Comparison of ENCODE assay signal across 22 cellular contexts in genomic region chr20:52631469-52631868, GRCh38.
DNase-seq lines count a peak whose midpoint lies in the region; ATAC-seq, FAIRE-seq and TF ChIP-seq lines count a peak whose summit lies in the region.
"Had no signal": no experiment of that assay in that cellular context is flagged by ENCODE, and none has a peak within 500 bp of the region (broad histone marks: within the 10 kb centered on the region; RNA-seq: fewer than 3 reads in every experiment).

No MANE protein-coding gene starts in this region.

- H2AK5ac ChIP-seq in H9 (ENCODE audit: insufficient read length, low read length), result no peak overlapping the region

- ATAC-seq in GM12878 (peak; percentile 54; the same call in 2 of the 3 replicates), HG02588 (IDR thresholded peaks at IDR 0.05; ENCODE audit: unreplicated experiment) (no peak)
- ATAC-seq: A549; CD8-positive, alpha-beta T cell had no signal

- H2BK15ac ChIP-seq in H9 (ENCODE audit: low read depth, low read length), result no peak overlapping the region

- H3T11ph ChIP-seq in H9 (ENCODE audit: low read length), result no peak overlapping the region

- H3K36me3 Mint-ChIP-seq in H9 (ENCODE audit: insufficient read depth in 1 of 3, low read depth in 3 of 3), result no peaks in the 10 kb centered on the region; a peak in 1 of 7 replicates
- H3K36me3 Mint-ChIP-seq: CD8-positive, alpha-beta T cell had no signal

- peak overlapping the region; percentile 13 for H4K8ac ChIP-seq in H9 (replicated peaks; ENCODE audit: insufficient read length, low read depth, low read length)

- H3K4me3 Mint-ChIP-seq in H9, result no peak overlapping the region
- H3K4me3 Mint-ChIP-seq: B cell; CD4-positive, alpha-beta T cell; CD8-positive, alpha-beta T cell had no signal

- no peak overlapping the region for H2BK12ac ChIP-seq in H9 (ENCODE audit: insufficient read length, low read depth, low read length)

- TF ChIP-seq CTCF in GM12865 (IDR thresholded peaks at IDR 0.05; ENCODE audit: insufficient read depth, low read depth, low read length, missing control alignments), result no peak
- TF ChIP-seq CTCF in H9 (conservative IDR thresholded peaks at IDR 0.05), result no peak
- TF ChIP-seq CTCF in GM12878 (IDR thresholded peaks at IDR 0.05 in 2 of 3, conservative IDR thresholded peaks at IDR 0.05 in 1 of 3; ENCODE audit: control insufficient read depth in 2 of 3, extremely low read depth in 1 of 3, insufficient read depth in 1 of 3, low read depth in 3 of 3, low read length in 3 of 3), result no peak

- TF ChIP-seq POLR2A in GM12878 (IDR thresholded peaks at IDR 0.05; ENCODE audit: low read depth, low read length), result no peak

- peaks cover 0 to 3% of the 10 kb centered on the region in 2 experiments; a peak in 3 of 5 replicates for H3K9me3 Mint-ChIP-seq in H9

- H3K4me2 ChIP-seq in BLaER1 (peak overlapping the region; percentile 72), H9 (ENCODE audit: insufficient read depth, insufficient read length, low read length) (no peak overlapping the region), GM12878 (ENCODE audit: control insufficient read depth, insufficient read depth) (no peak overlapping the region)
- H3K4me2 ChIP-seq: A549 had no signal

- H3K79me2 ChIP-seq in H9 (ENCODE audit: insufficient read depth, low read length) (no peaks in the 10 kb centered on the region), GM12878 (ENCODE audit: control insufficient read depth, insufficient read depth, low read length) (no peaks in the 10 kb centered on the region)

- H3K4ac ChIP-seq in H9 (ENCODE audit: low read depth, low read length), result no peak overlapping the region

- H2AFZ ChIP-seq in H9 (ENCODE audit: low read length) (no peak overlapping the region), GM12878 (ENCODE audit: control insufficient read depth, low read depth, low read length) (no peak overlapping the region)

- DNase-seq in GM12865 (ENCODE audit: low read depth) (peak; percentile 2), H9 (no peak), GM12878 (ENCODE audit: low read depth, low spot score) (no peak), epidermal melanocyte (ENCODE audit: insufficient read length, low spot score) (no peak), NCI-H1417 (lab: John Stamatoyannopoulos, UW) (no peak), G401 (ENCODE audit: low spot score) (no peak)
- DNase-seq: AML-193; Caco-2; Calu3; CD4-positive, alpha-beta T cell; CD8-positive, alpha-beta T cell; DMS79 treated with DMSO at 0.1 percent for 48 hours; GDM1 had no signal

- H3K4me1 ChIP-seq in BLaER1 (peaks cover 38% of the 10 kb centered on the region), H9 (ENCODE audit: insufficient read depth, low read length) (no peaks in the 10 kb centered on the region), GM12878 (ENCODE audit: control insufficient read depth, insufficient read depth, low read length) (no peaks in the 10 kb centered on the region)
- H3K4me1 ChIP-seq: A549, Caco-2 had no signal

- no peak for TF ChIP-seq EP300 in GM12878 (IDR thresholded peaks at IDR 0.05; ENCODE audit: borderline replicate concordance in 1 of 2, control insufficient read depth in 1 of 2, low read depth in 2 of 2, low read length in 2 of 2)

- no peak overlapping the region for H3K23ac ChIP-seq in H9 (ENCODE audit: insufficient read length, low read depth, low read length)

- H3K56ac ChIP-seq in H9 (ENCODE audit: insufficient read length, low read depth, low read length), result no peak overlapping the region

- H3K27me3 ChIP-seq in BLaER1 (no peaks in the 10 kb centered on the region), H9 (ENCODE audit: insufficient read depth, low read length) (no peaks in the 10 kb centered on the region), GM12878 (replicated peaks in 1 of 2; ENCODE audit: control insufficient read depth in 2 of 2, insufficient read depth in 2 of 2, low read length in 1 of 2) (no peaks in the 10 kb centered on the region)

- SMC1A ChIA-PET in GM12878 (lab: Charles Lee; ENCODE audit: uncharacterized antibody, unreplicated experiment), result interaction anchor here (1.0 to 1.5 kb wide), 3 partner anchors 10 to 18 kb away, joined by 3 to 4 read pairs (median 4); no protein-coding TSS in a partner anchor

- no peak overlapping the region for H4K5ac ChIP-seq in H9 (ENCODE audit: insufficient read length, low read depth, low read length)

- no peak overlapping the region for H4K91ac ChIP-seq in H9 (ENCODE audit: insufficient read length, low read depth, low read length)

- POLR2A ChIA-PET in GM12878 (lab: Charles Lee), result no interaction called here

- no peak for FAIRE-seq in GM12878 (lab: Jason Lieb, UNC)
- FAIRE-seq: A549, D721Med, GM12892, GM18507 had no signal

- H3K27ac ChIP-seq in BLaER1 (no peak overlapping the region), H9 (ENCODE audit: insufficient read length, low read depth, low read length) (no peak overlapping the region), GM12878 (ENCODE audit: control insufficient read depth, insufficient read depth) (no peak overlapping the region)
- H3K27ac ChIP-seq: 22Rv1, A549, C4-2B had no signal

- in situ Hi-C loops in GM12878 (cut with MboI), result no loop called here
- in situ Hi-C loops in G401 (cut with HindIII; ENCODE audit: low sequenced_read_pairs), result no loop called here

- no peak for TF ChIP-seq RAD21 in GM12878 (IDR thresholded peaks at IDR 0.05; ENCODE audit: insufficient read depth, low read depth, low read length)

- H2BK5ac ChIP-seq in H9 (ENCODE audit: insufficient read length, low read length), result no peak overlapping the region

- RAD21 ChIA-PET in GM12878 (lab: Charles Lee; ENCODE audit: unreplicated experiment), result no interaction called here

- intact Hi-C loops in GM12878 (cut with micrococcal nuclease; ENCODE audit: unreplicated experiment), result no loop called here

- H3K36me3 ChIP-seq in BLaER1, result no peaks in the 10 kb centered on the region
- H3K36me3 ChIP-seq in GM12878 (ENCODE audit: control insufficient read depth in 2 of 2, insufficient read depth in 2 of 2, low read length in 1 of 2), result no peaks in the 10 kb centered on the region

- H3K4me3 ChIP-seq in BLaER1 (no peak overlapping the region), GM12865 (ENCODE audit: low read depth, low read length) (no peak overlapping the region), GM12878 (no peak overlapping the region)
- H3K4me3 ChIP-seq: A549 had no signal

- H3K27me3 Mint-ChIP-seq in H9 (ENCODE audit: low read depth), result no peaks in the 10 kb centered on the region
- H3K27me3 Mint-ChIP-seq: CD4-positive, alpha-beta T cell had no signal

- CTCF ChIA-PET in GM12878 (lab: Yijun Ruan, JAX), result interaction anchor here (1.2 kb wide), 1 partner anchor 12 kb away, joined by 4 read pairs; no protein-coding TSS in a partner anchor

- no peaks in the 10 kb centered on the region for H3K79me1 ChIP-seq in H9 (ENCODE audit: insufficient read depth, low read depth, low read length, poor library complexity, severe bottlenecking)

- peaks cover 5% of the 10 kb centered on the region for H3K9me3 ChIP-seq in BLaER1
- no peaks in the 10 kb centered on the region for H3K9me3 ChIP-seq in H9 (ENCODE audit: control insufficient read depth, low read depth, low read length)
- no peaks in the 10 kb centered on the region; the same call in 2 of the 3 replicates for H3K9me3 ChIP-seq in GM12878 (replicated peaks; ENCODE audit: control insufficient read depth, insufficient read depth, low read length)
- H3K9me3 ChIP-seq: A549, Caco-2 had no signal

- no peak overlapping the region for H3K18ac ChIP-seq in H9 (ENCODE audit: insufficient read length, low read depth, low read length)

- H3K27ac Mint-ChIP-seq in H9, result no peak overlapping the region; a peak in 1 of 7 replicates
- H3K27ac Mint-ChIP-seq: B cell; CD4-positive, alpha-beta T cell; CD8-positive, alpha-beta T cell had no signal

- no CpG with 5 or more reads among the region's 4 CpGs for WGBS in H9 (ENCODE audit: extremely low coverage, insufficient read length, low lambda C conversion rate)
- WGBS in GM12878 (ENCODE audit: insufficient coverage, insufficient replicate concordance, low lambda C conversion rate, missing lambda C conversion rate), result 12% methylated on average over 4 of the region's 4 CpGs

- H3K9ac ChIP-seq in BLaER1 (no peak overlapping the region), H9 (ENCODE audit: extremely low read depth, insufficient read length, low read length) (no peak overlapping the region), GM12878 (ENCODE audit: control insufficient read depth, insufficient read depth, low read length) (no peak overlapping the region)

- H3K4me1 Mint-ChIP-seq in H9, result no peaks in the 10 kb centered on the region
- H3K4me1 Mint-ChIP-seq: B cell had no signal

- H2BK120ac ChIP-seq in H9 (ENCODE audit: low read depth, low read length, poor library complexity, severe bottlenecking), result no peak overlapping the region

- no TSS peak for BruUV-seq in GM12878 (replicated peaks; lab: Mats Ljungman, UMichigan)

- no peak overlapping the region for H2BK20ac ChIP-seq in H9 (ENCODE audit: low read depth, low read length, poor library complexity, severe bottlenecking)

- H4K20me1 ChIP-seq in BLaER1 (no peaks in the 10 kb centered on the region), H9 (ENCODE audit: control insufficient read depth, insufficient read depth, insufficient read length) (no peaks in the 10 kb centered on the region), GM12878 (ENCODE audit: control insufficient read depth, insufficient read depth) (no peaks in the 10 kb centered on the region)

- no peak overlapping the region for H3K14ac ChIP-seq in H9 (ENCODE audit: insufficient read depth, low read length)

- no peaks in the 10 kb centered on the region for H3K23me2 ChIP-seq in H9 (ENCODE audit: insufficient read length, low read depth, low read length, poor library complexity, severe bottlenecking)

TF ChIP-seq in GM12878, 131 proteins besides CTCF, POLR2A, EP300 and RAD21 (continues in another document):
- TF ChIP-seq IRF3 (IDR thresholded peaks at IDR 0.05) (no peak), MTA2 (IDR thresholded peaks at IDR 0.05; ENCODE audit: low read depth) (no peak), MTA3 (IDR thresholded peaks at IDR 0.05; ENCODE audit: borderline replicate concordance, low read length) (no peak), MYB (IDR thresholded peaks at IDR 0.05; ENCODE audit: borderline replicate concordance, low read depth, low read length) (no peak), TAF1 (IDR thresholded peaks at IDR 0.05; ENCODE audit: borderline replicate concordance, low read depth, low read length) (no peak), POU2F2 (IDR thresholded peaks at IDR 0.05; ENCODE audit: borderline replicate concordance, low read depth, low read length) (no peak), STAT3 (IDR thresholded peaks at IDR 0.05; ENCODE audit: low read depth, low read length) (no peak), NFIC (IDR thresholded peaks at IDR 0.05; ENCODE audit: low read depth, low read length) (no peak)
